In genomic region chr1:212698467-212699103, GRCh38 we compare ENCODE assay signal across 8 cellular contexts. TPM values are rescaled to one million over a fixed set of nuclear protein-coding genes. Genes with fewer than 3 reads are reported as not detected.
DNase-seq lines count a peak whose midpoint lies in the region; ATAC-seq and TF ChIP-seq lines count a peak whose summit lies in the region.

No MANE protein-coding gene starts in this region.

- peak overlapping the region; percentile 75 for H3K4me2 ChIP-seq in OCI-LY1 (ENCODE audit: low read length)

- H3K27ac ChIP-seq in right atrium auricular region = no peak overlapping the region
- no peak overlapping the region for H3K27ac ChIP-seq in OCI-LY1 (ENCODE audit: low read depth, low read length, poor library complexity, severe bottlenecking)
- H3K27ac ChIP-seq in right cardiac atrium (ENCODE audit: low read length) = no peak overlapping the region
- peak overlapping the region; percentile 88 to 90 for H3K27ac ChIP-seq in tibial artery

- peak overlapping the region; percentile 54 to 71 for H3K4me3 ChIP-seq in right atrium auricular region
- peak overlapping the region; percentile 58 for H3K4me3 ChIP-seq in OCI-LY1 (ENCODE audit: low read depth, low read length, poor library complexity, severe bottlenecking)
- H3K4me3 ChIP-seq in right cardiac atrium (ENCODE audit: low read length) = peak overlapping the region; percentile 57
- H3K4me3 ChIP-seq in tibial artery = peak overlapping the region; percentile 57 to 86

- H3K79me2 ChIP-seq in OCI-LY1 (ENCODE audit: insufficient read depth, low read length) = no peaks in the 10 kb centered on the region

- H4K20me1 ChIP-seq in OCI-LY1 (ENCODE audit: insufficient read depth, low read length) = no peaks in the 10 kb centered on the region

- TF ChIP-seq CTCF in right atrium auricular region (IDR thresholded peaks at IDR 0.05) (no peak), OCI-LY1 (IDR thresholded peaks at IDR 0.05; ENCODE audit: low read length) (no peak), tibial artery (IDR thresholded peaks at IDR 0.05) (no peak)

- 37% methylated on average over 12 of the region's 12 CpGs for WGBS in right cardiac atrium

- H3K27me3 ChIP-seq in right atrium auricular region (peaks cover 0 to 7% of the 10 kb centered on the region in 2 donors), OCI-LY1 (ENCODE audit: insufficient read depth, low read length) (peaks cover 20% of the 10 kb centered on the region; the same call in 1 of the 2 replicates), right cardiac atrium (ENCODE audit: control insufficient read depth, insufficient read depth) (no peaks in the 10 kb centered on the region), tibial artery (no peaks in the 10 kb centered on the region)

- intact Hi-C loops in cardiac septum (cut with DNase I) (no loop called here), right cardiac atrium (cut with DNase I) (no loop called here), tibial artery (cut with DNase I; ENCODE audit: low total_unique reads) (loop anchor here (10.0 kb wide), 1 partner anchor 214 kb away; no protein-coding TSS in a partner anchor)

- H3K4me1 ChIP-seq in right atrium auricular region = peaks cover 0 to 31% of the 10 kb centered on the region in 2 donors
- H3K4me1 ChIP-seq in OCI-LY1 (ENCODE audit: insufficient read depth, low read length, severe bottlenecking) = peaks cover 19% of the 10 kb centered on the region
- H3K4me1 ChIP-seq in right cardiac atrium (ENCODE audit: control insufficient read depth, insufficient read depth, low read length) = no peaks in the 10 kb centered on the region
- H3K4me1 ChIP-seq in tibial artery = peaks cover 0 to 24% (median 13%) of the 10 kb centered on the region in 4 donors

- DNase-seq in right atrium auricular region (ENCODE audit: low spot score) = no peak
- DNase-seq in cardiac septum (ENCODE audit: low spot score) = no peak
- no peak for DNase-seq in right cardiac atrium
- DNase-seq in tibial artery = no peak
- no peak for DNase-seq in NAMALWA (ENCODE audit: low spot score)
- DNase-seq in NK-92 (lab: John Stamatoyannopoulos, UW; ENCODE audit: unreplicated experiment) = no peak
- no peak for DNase-seq in NCI-H2171 treated with DMSO at 0.1 percent for 48 hours (lab: John Stamatoyannopoulos, UW)

- no peaks in the 10 kb centered on the region for H3F3A ChIP-seq in OCI-LY1 (ENCODE audit: insufficient read depth, low read length)

- no peak for ATAC-seq in right cardiac atrium

- H3K9me3 ChIP-seq in right atrium auricular region = no peaks in the 10 kb centered on the region
- no peaks in the 10 kb centered on the region for H3K9me3 ChIP-seq in OCI-LY1 (ENCODE audit: low read length)
- H3K9me3 ChIP-seq in right cardiac atrium (ENCODE audit: control insufficient read depth, low read length) = no peaks in the 10 kb centered on the region
- no peaks in the 10 kb centered on the region for H3K9me3 ChIP-seq in tibial artery

- peak overlapping the region; percentile 15; the same call in 1 of the 2 replicates for H3K9ac ChIP-seq in OCI-LY1 (ENCODE audit: low read length)

- H2AFZ ChIP-seq in OCI-LY1 (ENCODE audit: low read length) = no peak overlapping the region; the same call in 1 of the 2 replicates

- no peaks in the 10 kb centered on the region for H3K9me2 ChIP-seq in OCI-LY1 (ENCODE audit: low read depth, low read length)

- no peaks in the 10 kb centered on the region for H3K36me3 ChIP-seq in right atrium auricular region
- H3K36me3 ChIP-seq in OCI-LY1 (ENCODE audit: insufficient read depth, low read length) = no peaks in the 10 kb centered on the region
- no peaks in the 10 kb centered on the region for H3K36me3 ChIP-seq in tibial artery

RNA-seq across cellular contexts. Expression of gene BATF3, which starts 1.1 kb away (rescaled TPM):
- total RNA-seq in right atrium auricular region (1 to 10 TPM in 1 of 2 donors, under 1 TPM in 1; 0.96 to 3.3 TPM), cardiac septum (1.9 TPM), right cardiac atrium (1 to 10 TPM in 2 of 4 donors, under 1 TPM in 2; 0.49 to 3.1 (median 0.94) TPM)
- 0.75 TPM for polyA plus RNA-seq in right cardiac atrium

Comparison
In these comparisons a context has a peak if more than half of its experiments do, and no peak if none do; other contexts are left out.
1. H3K27ac ChIP-seq: peak in tibial artery (2 of 2); none in right atrium auricular region (0 of 2), OCI-LY1 (single experiment) and right cardiac atrium (single experiment).
2. Peak in every context shown above with its lines, with median percentiles within 50 percentile points of each other: H3K4me3 ChIP-seq.